In the genomic region with DNA sequence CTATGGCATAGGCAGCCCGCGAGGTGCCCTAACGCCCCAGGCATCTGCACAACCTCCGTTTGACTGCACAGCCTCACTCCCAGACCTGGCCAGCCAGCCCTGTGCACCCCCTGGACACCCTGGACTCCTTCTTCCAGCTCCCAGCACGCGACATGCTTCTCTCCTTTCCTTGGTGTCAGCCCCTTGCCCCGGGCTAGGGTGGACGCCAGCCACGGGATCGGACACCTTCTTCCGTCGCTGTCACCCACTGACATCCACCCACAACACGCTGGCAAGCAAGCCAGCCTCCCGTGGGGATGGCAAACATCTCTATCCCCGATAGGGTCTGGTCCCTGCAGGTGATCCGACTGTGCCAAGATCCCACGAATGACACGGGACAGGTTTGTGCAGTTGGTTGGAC, we compare ENCODE assay signal across 8 cellular contexts.
DNase-seq lines count a peak whose midpoint lies in the region; ATAC-seq, FAIRE-seq and TF ChIP-seq lines count a peak whose summit lies in the region.
"Not testable (repeated sequence)": the region's sequence is repeated elsewhere in the genome, so short reads cannot be mapped to it uniquely, and the experiment has no call there.

No MANE protein-coding gene starts in this region.

- TF ChIP-seq CTCF in CD14-positive monocyte (IDR thresholded peaks at IDR 0.05); endothelial cell (IDR thresholded peaks at IDR 0.05; ENCODE audit: unreplicated experiment); kidney (IDR thresholded peaks at IDR 0.05; ENCODE audit: borderline replicate concordance, extremely low read depth, insufficient read depth); natural killer cell (IDR thresholded peaks at IDR 0.05); sigmoid colon (IDR thresholded peaks at IDR 0.05); type B pancreatic cell (conservative IDR thresholded peaks at IDR 0.05): not testable (repeated sequence)

- H3K9ac ChIP-seq in kidney (ENCODE audit: low read length in 2 of 2): not testable (repeated sequence)

- not testable (repeated sequence) for H3K4me1 ChIP-seq in kidney (ENCODE audit: control insufficient read depth in 1 of 2, insufficient read depth in 1 of 2, low read depth in 1 of 2, low read length in 2 of 2); sigmoid colon

- H3K4me3 ChIP-seq in kidney (ENCODE audit: low read length in 2 of 2); sigmoid colon: not testable (repeated sequence)

- TF ChIP-seq EP300 in sigmoid colon (IDR thresholded peaks at IDR 0.05): not testable (repeated sequence)

- not testable (repeated sequence) for H3K27ac ChIP-seq in kidney (ENCODE audit: low read depth in 2 of 2, low read length in 2 of 2); sigmoid colon

- peaks cover 0 to 17% (median 9%) of the 10 kb centered on the region in 7 donors for H3K9me3 Mint-ChIP-seq in CD14-positive monocyte
- not testable (repeated sequence) for H3K9me3 Mint-ChIP-seq in activated T-helper 2 cell treated with anti-CD3 and anti-CD28 coated beads, Interferon-gamma antibody, Interleukin-2, Interleukin-4, amounts not matched to agents 10 μg/mL and 5 μg/mL and 100 μg/mL, durations not matched to agents 14 hours and 24 hours and 36 hours; endothelial cell (ENCODE audit: unreplicated experiment); natural killer cell; type B pancreatic cell

- not testable (repeated sequence) for H3K9me3 ChIP-seq in kidney (ENCODE audit: control insufficient read depth in 1 of 2, low read length in 2 of 2); sigmoid colon

- ATAC-seq in natural killer cell: peak in 1 of 3 donors; percentile 45

- H3K4me1 Mint-ChIP-seq in CD14-positive monocyte; activated T-helper 2 cell treated with anti-CD3 and anti-CD28 coated beads, Interferon-gamma antibody, Interleukin-2, Interleukin-4, amounts not matched to agents 10 μg/mL and 5 μg/mL and 100 μg/mL, durations not matched to agents 14 hours and 24 hours and 36 hours (ENCODE audit: low read depth); endothelial cell (ENCODE audit: unreplicated experiment); natural killer cell; type B pancreatic cell (ENCODE audit: unreplicated experiment): not testable (repeated sequence)

- H3K4me3 Mint-ChIP-seq in CD14-positive monocyte; activated T-helper 2 cell treated with anti-CD3 and anti-CD28 coated beads, Interferon-gamma antibody, Interleukin-2, Interleukin-4, amounts not matched to agents 10 μg/mL and 5 μg/mL and 100 μg/mL, durations not matched to agents 14 hours and 24 hours and 36 hours (ENCODE audit: low read depth); endothelial cell (ENCODE audit: unreplicated experiment); natural killer cell; type B pancreatic cell: not testable (repeated sequence)

- not testable (repeated sequence) for H3K27ac Mint-ChIP-seq in CD14-positive monocyte; activated T-helper 2 cell treated with anti-CD3 and anti-CD28 coated beads, Interferon-gamma antibody, Interleukin-2, Interleukin-4, amounts not matched to agents 10 μg/mL and 5 μg/mL and 100 μg/mL, durations not matched to agents 14 hours and 24 hours and 36 hours; endothelial cell (ENCODE audit: unreplicated experiment); natural killer cell; type B pancreatic cell

- H3K27me3 Mint-ChIP-seq in CD14-positive monocyte (ENCODE audit: low read depth in 3 of 3) (peaks cover 13 to 30% (median 20%) of the 10 kb centered on the region in 3 donors), type B pancreatic cell (peaks cover 11% of the 10 kb centered on the region)
- not testable (repeated sequence) for H3K27me3 Mint-ChIP-seq in activated T-helper 2 cell treated with anti-CD3 and anti-CD28 coated beads, Interferon-gamma antibody, Interleukin-2, Interleukin-4, amounts not matched to agents 10 μg/mL and 5 μg/mL and 100 μg/mL, durations not matched to agents 14 hours and 24 hours and 36 hours (ENCODE audit: low read depth); endothelial cell (ENCODE audit: unreplicated experiment); natural killer cell (ENCODE audit: low read depth in 2 of 2)

- WGBS in sigmoid colon, 2 donors: 79 to 86% methylated on average over 11 of the region's 18 CpGs

- not testable (repeated sequence) for TF ChIP-seq POLR2A in sigmoid colon (IDR thresholded peaks at IDR 0.05)

- not testable (repeated sequence) for H3K36me3 Mint-ChIP-seq in CD14-positive monocyte; activated T-helper 2 cell treated with anti-CD3 and anti-CD28 coated beads, Interferon-gamma antibody, Interleukin-2, Interleukin-4, amounts not matched to agents 10 μg/mL and 5 μg/mL and 100 μg/mL, durations not matched to agents 14 hours and 24 hours and 36 hours (ENCODE audit: low read depth); endothelial cell (ENCODE audit: low read depth, unreplicated experiment); natural killer cell; type B pancreatic cell

- DNase-seq in CD14-positive monocyte (ENCODE audit: low spot score): peak; percentile 48
- DNase-seq in activated CD4-positive, alpha-beta T cell treated with anti-CD3 and anti-CD28 coated beads for 48 hours: peak; percentile 12
- DNase-seq in activated T-helper 2 cell treated with anti-CD3 and anti-CD28 coated beads, Interferon-gamma antibody, Interleukin-2, Interleukin-4, amounts not matched to agents 10 μg/mL and 5 μg/mL and 100 μg/mL, durations not matched to agents 14 hours and 24 hours and 36 hours (ENCODE audit: low spot score): peak; percentile 30
- DNase-seq in endothelial cell (ENCODE audit: low spot score): peak; percentile 37
- peak; percentile 88 for DNase-seq in kidney
- peak; percentile 39 for DNase-seq in natural killer cell
- peak; percentile 79 for DNase-seq in sigmoid colon
- DNase-seq in type B pancreatic cell (ENCODE audit: extremely low spot score, unreplicated experiment): peak; percentile 88

- not testable (repeated sequence) for H3K36me3 ChIP-seq in kidney (ENCODE audit: control insufficient read depth in 1 of 2, insufficient read depth in 2 of 2, low read length in 2 of 2); sigmoid colon

- peaks cover 3 to 16% (median 9%) of the 10 kb centered on the region in 3 donors for H3K27me3 ChIP-seq in sigmoid colon

- FAIRE-seq in kidney (lab: Jason Lieb, UNC): not testable (repeated sequence)

- intact Hi-C loops in CD14-positive monocyte (cut with micrococcal nuclease); activated T-helper 2 cell treated with anti-CD3 and anti-CD28 coated beads, Interferon-gamma antibody, Interleukin-2, Interleukin-4, amounts not matched to agents 10 μg/mL and 5 μg/mL and 100 μg/mL, durations not matched to agents 14 hours and 24 hours and 36 hours (cut with micrococcal nuclease); kidney (cut with DNase I); natural killer cell (cut with micrococcal nuclease); sigmoid colon (cut with DNase I): not testable (repeated sequence)

Comparison
In these comparisons a context has a peak if more than half of its experiments do, and no peak if none do; other contexts are left out.
1. DNase-seq: peak in every context shown above with its lines; median percentile 88 in kidney; 88 in type B pancreatic cell; 79 in sigmoid colon; 48 in CD14-positive monocyte; 39 in natural killer cell; 37 in endothelial cell; 30 in activated T-helper 2 cell treated with anti-CD3 and anti-CD28 coated beads, Interferon-gamma antibody, Interleukin-2, Interleukin-4, amounts not matched to agents 10 μg/mL and 5 μg/mL and 100 μg/mL, durations not matched to agents 14 hours and 24 hours and 36 hours; 12 in activated CD4-positive, alpha-beta T cell treated with anti-CD3 and anti-CD28 coated beads for 48 hours.